17 cellular contexts compared by ENCODE assay signal in genomic region chr6:107565165-107565723, GRCh38.
DNase-seq lines count a peak whose midpoint lies in the region; ATAC-seq and TF ChIP-seq lines count a peak whose summit lies in the region.
"Had no signal": no experiment of that assay in that cellular context is flagged by ENCODE, and none has a peak within 500 bp of the region (broad histone marks: within the 10 kb centered on the region; RNA-seq: fewer than 3 reads in every experiment).

No MANE protein-coding gene starts in this region.

- no peak overlapping the region for H3K27ac Mint-ChIP-seq in endodermal cell
- H3K27ac Mint-ChIP-seq in stimulated activated effector memory CD8-positive, alpha-beta T cell treated with anti-CD3 and anti-CD28 coated beads, Interleukin-12 subunit alpha, Interleukin-12 subunit beta, amount 100 ng/mL, for 72 hours, result no peak overlapping the region
- H3K27ac Mint-ChIP-seq: B cell; CD4-positive, alpha-beta T cell had no signal

- no peaks in the 10 kb centered on the region for H3K27me3 Mint-ChIP-seq in endodermal cell (ENCODE audit: insufficient read depth)

- ATAC-seq in Panc1 (no peak), HG02763 (IDR thresholded peaks at IDR 0.05; ENCODE audit: unreplicated experiment) (no peak)
- ATAC-seq in stimulated activated effector memory CD8-positive, alpha-beta T cell treated with anti-CD3 and anti-CD28 coated beads, Interleukin-12 subunit alpha, Interleukin-12 subunit beta, amount 100 ng/mL, for 72 hours, result no peak
- ATAC-seq: HCT116, Right ventricle myocardium inferior had no signal

- intact Hi-C loops in left ventricle myocardium inferior (cut with micrococcal nuclease), result no loop called here
- intact Hi-C loops in Panc1 (cut with micrococcal nuclease; ENCODE audit: unreplicated experiment), result no loop called here
- intact Hi-C loops in uterus (cut with DNase I; ENCODE audit: low total_unique reads), result no loop called here

- TF ChIP-seq CTCF in left ventricle myocardium inferior (IDR thresholded peaks at IDR 0.05; ENCODE audit: borderline replicate concordance) (no peak), right atrium auricular region (IDR thresholded peaks at IDR 0.05) (no peak), Panc1 (IDR thresholded peaks at IDR 0.05) (no peak), endodermal cell (conservative IDR thresholded peaks at IDR 0.05) (peak; percentile 45), uterus (IDR thresholded peaks at IDR 0.05) (no peak)

- WGBS in endodermal cell (ENCODE audit: insufficient coverage in 1 of 2, insufficient read length in 1 of 2), 2 experiments, result 94 to 95% methylated on average over 2 to 7 of the region's 7 CpGs

- H3K36me3 ChIP-seq in left ventricle myocardium inferior, result no peaks in the 10 kb centered on the region
- H3K36me3 ChIP-seq in right atrium auricular region, result no peaks in the 10 kb centered on the region
- H3K36me3 ChIP-seq in Panc1 (ENCODE audit: control insufficient read depth, insufficient read depth, low read length), result no peaks in the 10 kb centered on the region
- no peaks in the 10 kb centered on the region for H3K36me3 ChIP-seq in endodermal cell (ENCODE audit: control insufficient read depth, insufficient read depth, low read length)
- no peaks in the 10 kb centered on the region for H3K36me3 ChIP-seq in uterus
- H3K36me3 ChIP-seq: Peyer's patch had no signal

- BruUV-seq in Panc1 (replicated peaks; lab: Mats Ljungman, UMichigan), result no TSS peak

- H3K27me3 ChIP-seq in left ventricle myocardium inferior (ENCODE audit: low read depth) (no peaks in the 10 kb centered on the region), right atrium auricular region (no peaks in the 10 kb centered on the region), Panc1 (ENCODE audit: control insufficient read depth, insufficient read depth, low read length) (no peaks in the 10 kb centered on the region; the same call in 1 of the 2 replicates), endodermal cell (ENCODE audit: control insufficient read depth, insufficient read depth, low read length, poor library complexity, severe bottlenecking) (no peaks in the 10 kb centered on the region), uterus (no peaks in the 10 kb centered on the region)
- H3K27me3 ChIP-seq: Peyer's patch had no signal

- H3K4me3 ChIP-seq in left ventricle myocardium inferior (no peak overlapping the region), right atrium auricular region (no peak overlapping the region), Panc1 (ENCODE audit: low read depth in 2 of 2, low read length in 2 of 2) (no peak overlapping the region), endodermal cell (ENCODE audit: low read length) (no peak overlapping the region), uterus (no peak overlapping the region)
- H3K4me3 ChIP-seq: Peyer's patch had no signal

- H3K36me3 Mint-ChIP-seq in endodermal cell (ENCODE audit: low read depth), result no peaks in the 10 kb centered on the region
- no peaks in the 10 kb centered on the region for H3K36me3 Mint-ChIP-seq in stimulated activated effector memory CD8-positive, alpha-beta T cell treated with anti-CD3 and anti-CD28 coated beads, Interleukin-12 subunit alpha, Interleukin-12 subunit beta, amount 100 ng/mL, for 72 hours

- DNase-seq in left ventricle myocardium inferior (no peak), right atrium auricular region (ENCODE audit: low spot score) (no peak), Panc1 (ENCODE audit: low read depth, low spot score) (no peak), endodermal cell (no peak), uterus (no peak), LoVo (ENCODE audit: low spot score) (no peak)
- DNase-seq in stimulated activated effector memory CD8-positive, alpha-beta T cell treated with anti-CD3 and anti-CD28 coated beads, Interleukin-12 subunit alpha, Interleukin-12 subunit beta, amount 100 ng/mL, for 72 hours (ENCODE audit: low spot score in 2 of 2), result no peak
- DNase-seq: CD4-positive, alpha-beta T cell; NCI-H1436; NCI-H2081; NCI-H524; Peyer's patch had no signal

- H3K4me1 Mint-ChIP-seq in endodermal cell, result peaks cover 12% of the 10 kb centered on the region
- H3K4me1 Mint-ChIP-seq in stimulated activated effector memory CD8-positive, alpha-beta T cell treated with anti-CD3 and anti-CD28 coated beads, Interleukin-12 subunit alpha, Interleukin-12 subunit beta, amount 100 ng/mL, for 72 hours, result no peaks in the 10 kb centered on the region
- H3K4me1 Mint-ChIP-seq: B cell had no signal

- CTCF ChIA-PET in Panc1 (lab: Charles Lee), result no interaction called here

- TF ChIP-seq POLR2A in uterus (IDR thresholded peaks at IDR 0.05), result no peak

- H3K9me3 ChIP-seq in left ventricle myocardium inferior (replicated peaks), result no peaks in the 10 kb centered on the region
- H3K9me3 ChIP-seq in right atrium auricular region, result no peaks in the 10 kb centered on the region
- H3K9me3 ChIP-seq in Panc1 (ENCODE audit: control insufficient read depth, insufficient read depth, low read depth, low read length), result no peaks in the 10 kb centered on the region
- no peaks in the 10 kb centered on the region for H3K9me3 ChIP-seq in endodermal cell (ENCODE audit: control insufficient read depth, low read length)
- no peaks in the 10 kb centered on the region for H3K9me3 ChIP-seq in uterus
- H3K9me3 ChIP-seq: Peyer's patch had no signal

- no peak overlapping the region for H3K4me3 Mint-ChIP-seq in endodermal cell
- H3K4me3 Mint-ChIP-seq in stimulated activated effector memory CD8-positive, alpha-beta T cell treated with anti-CD3 and anti-CD28 coated beads, Interleukin-12 subunit alpha, Interleukin-12 subunit beta, amount 100 ng/mL, for 72 hours, result no peak overlapping the region
- H3K4me3 Mint-ChIP-seq: B cell; CD4-positive, alpha-beta T cell had no signal

- in situ Hi-C loops in Panc1 (cut with HindIII; ENCODE audit: low pct_unique_long_range_greater_than_20kb, low sequenced_read_pairs), result no loop called here

- H3K9ac ChIP-seq in endodermal cell (ENCODE audit: extremely low read depth, low read length, poor library complexity, severe bottlenecking), result no peak overlapping the region

- no peaks in the 10 kb centered on the region for H3K9me3 Mint-ChIP-seq in endodermal cell
- no peaks in the 10 kb centered on the region for H3K9me3 Mint-ChIP-seq in stimulated activated effector memory CD8-positive, alpha-beta T cell treated with anti-CD3 and anti-CD28 coated beads, Interleukin-12 subunit alpha, Interleukin-12 subunit beta, amount 100 ng/mL, for 72 hours
- H3K9me3 Mint-ChIP-seq: CD4-positive, alpha-beta T cell had no signal

- H3K4me1 ChIP-seq in left ventricle myocardium inferior (peaks cover 29% of the 10 kb centered on the region), right atrium auricular region (peaks cover 0 to 10% of the 10 kb centered on the region in 2 donors), Panc1 (ENCODE audit: control insufficient read depth, insufficient read depth, low read length) (peaks cover 8% of the 10 kb centered on the region), endodermal cell (ENCODE audit: control insufficient read depth, insufficient read depth, low read length) (no peaks in the 10 kb centered on the region), uterus (no peaks in the 10 kb centered on the region)
- H3K4me1 ChIP-seq: Peyer's patch had no signal

- POLR2A ChIA-PET in Panc1 (lab: Charles Lee), result no interaction called here

- H3K27ac ChIP-seq in left ventricle myocardium inferior (replicated peaks), result peak overlapping the region; percentile 50
- peak overlapping the region in 1 of 2 donors; percentile 39 for H3K27ac ChIP-seq in right atrium auricular region
- peak overlapping the region; percentile 3; the same call in 1 of the 2 replicates for H3K27ac ChIP-seq in Panc1 (ENCODE audit: low read length)
- H3K27ac ChIP-seq in endodermal cell (ENCODE audit: low read depth, low read length), result no peak overlapping the region
- peak overlapping the region; percentile 3 to 54 for H3K27ac ChIP-seq in uterus
- H3K27ac ChIP-seq: 22Rv1, Peyer's patch had no signal
